In genomic region chr20:52410182-52410647, GRCh38 we compare ENCODE assay signal across 8 cellular contexts.
DNase-seq lines count a peak whose midpoint lies in the region; ATAC-seq and FAIRE-seq lines count a peak whose summit lies in the region.

No MANE protein-coding gene starts in this region.

- H3K36me3 Mint-ChIP-seq in activated T-cell treated with anti-CD3 and anti-CD28 coated beads, Interleukin-2, amount 50 U/mL, for 72 hours (ENCODE audit: insufficient read depth in 2 of 2), result peaks cover 7 to 10% of the 10 kb centered on the region in 2 donors

- H3K4me3 Mint-ChIP-seq in activated T-cell treated with anti-CD3 and anti-CD28 coated beads, Interleukin-2, amount 50 U/mL, for 72 hours, result peak overlapping the region; percentile 57 to 86

- peak overlapping the region; percentile 92 for H3K27ac Mint-ChIP-seq in activated T-cell treated with anti-CD3 and anti-CD28 coated beads, Interleukin-2, amount 50 U/mL, for 72 hours

- peak; percentile 82 to 83 for ATAC-seq in activated T-cell treated with anti-CD3 and anti-CD28 coated beads, Interleukin-2, amount 50 U/mL, for 72 hours (replicated peaks in 1 of 2)
- ATAC-seq in esophagus mucosa, result no peak
- ATAC-seq in HG02798 (IDR thresholded peaks at IDR 0.05; ENCODE audit: poor library complexity, unreplicated experiment), result no peak

- no peaks in the 10 kb centered on the region for H3K27me3 Mint-ChIP-seq in activated T-cell treated with anti-CD3 and anti-CD28 coated beads, Interleukin-2, amount 50 U/mL, for 72 hours (ENCODE audit: low read depth)

- peaks cover 49% of the 10 kb centered on the region for H3K4me1 Mint-ChIP-seq in activated T-cell treated with anti-CD3 and anti-CD28 coated beads, Interleukin-2, amount 50 U/mL, for 72 hours (ENCODE audit: low read depth)

- no peak for FAIRE-seq in urothelium cell line (lab: Jason Lieb, UNC)

- H3K9me3 Mint-ChIP-seq in activated T-cell treated with anti-CD3 and anti-CD28 coated beads, Interleukin-2, amount 50 U/mL, for 72 hours, result peaks cover 4 to 15% of the 10 kb centered on the region in 2 donors

- peak; percentile 17 for DNase-seq in activated CD4-positive, CD25-positive, alpha-beta regulatory T cell treated with anti-CD3 and anti-CD28 coated beads, Interleukin-2, amount 50 U/mL, for 16 hours (ENCODE audit: low read depth, low spot score)
- DNase-seq in activated CD4-positive, CD25-positive, alpha-beta regulatory T cell treated with anti-CD3 and anti-CD28 coated beads, Interleukin-2, amount 50 U/mL, for 72 hours, result no peak
- peak; percentile 17 to 31 for DNase-seq in activated T-cell treated with anti-CD3 and anti-CD28 coated beads, Interleukin-2, amount 50 U/mL, for 72 hours
- DNase-seq in left kidney (ENCODE audit: low read depth, low spot score), result peak; percentile 87
- DNase-seq in urothelium cell line (ENCODE audit: low spot score), result peak; percentile 44
- no peak for DNase-seq in dedifferentiated amniotic fluid mesenchymal stem cell (ENCODE audit: extremely low spot score)

Comparison
In these comparisons a context has a peak if more than half of its experiments do, and no peak if none do; other contexts are left out.
1. DNase-seq: peak in activated CD4-positive, CD25-positive, alpha-beta regulatory T cell treated with anti-CD3 and anti-CD28 coated beads, Interleukin-2, amount 50 U/mL, for 16 hours (single experiment), activated T-cell treated with anti-CD3 and anti-CD28 coated beads, Interleukin-2, amount 50 U/mL, for 72 hours (2 of 2), left kidney (single experiment) and urothelium cell line (single experiment); none in activated CD4-positive, CD25-positive, alpha-beta regulatory T cell treated with anti-CD3 and anti-CD28 coated beads, Interleukin-2, amount 50 U/mL, for 72 hours (single experiment) and dedifferentiated amniotic fluid mesenchymal stem cell (single experiment).
2. ATAC-seq: peak in activated T-cell treated with anti-CD3 and anti-CD28 coated beads, Interleukin-2, amount 50 U/mL, for 72 hours (2 of 2); none in esophagus mucosa (single experiment) and HG02798 (single experiment).